ENCODE assay signal across 1 cellular context in the genomic region with DNA sequence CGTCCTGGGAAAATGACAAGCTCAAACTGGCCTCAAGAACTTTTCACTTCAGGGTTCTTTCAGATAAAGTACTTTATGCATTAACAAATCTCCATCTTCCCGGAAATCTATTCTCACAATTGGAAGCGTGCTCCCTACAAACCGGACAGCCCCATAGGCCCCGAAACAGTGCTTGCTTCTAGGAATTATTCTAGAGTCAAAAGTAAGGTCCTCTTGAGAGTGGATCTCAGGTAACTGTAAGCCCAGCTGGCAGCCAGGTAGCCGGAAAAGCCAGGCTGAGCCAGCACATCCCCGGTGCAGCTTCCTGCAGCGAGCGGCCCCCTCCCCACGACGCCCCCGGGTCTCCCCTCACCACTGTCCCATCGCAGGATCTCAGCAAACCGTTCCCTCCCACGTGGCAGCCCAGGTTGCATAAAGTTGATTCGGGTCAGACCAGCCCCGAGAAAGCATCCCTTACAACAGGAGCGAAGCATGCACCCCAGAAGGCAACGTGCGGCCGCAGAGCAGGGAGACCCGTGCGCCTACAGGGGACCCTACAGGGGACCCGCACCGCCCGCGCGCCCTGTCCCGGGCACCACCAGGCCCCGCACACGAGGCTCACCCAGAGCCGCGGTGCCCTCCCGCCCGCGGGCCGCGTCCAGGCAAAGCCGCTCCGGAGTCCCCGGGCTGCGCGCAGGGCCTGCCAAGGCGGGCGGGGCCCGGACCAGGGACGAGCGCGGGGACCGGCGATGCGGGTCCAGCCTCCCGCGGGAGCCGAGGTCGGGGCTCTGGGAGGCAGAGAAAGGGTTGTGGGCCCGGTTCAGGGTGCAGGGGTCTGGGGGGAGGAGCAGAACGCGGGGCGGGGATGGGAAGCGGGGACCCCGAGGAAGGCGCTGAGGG.
TF ChIP-seq lines count a peak whose summit lies in the region.

No MANE protein-coding gene starts in this region.

TF ChIP-seq in SK-N-SH, 30 proteins besides CTCF, POLR2A, EP300 and RAD21 (continued from another document):
- TF ChIP-seq, protein P1, sequence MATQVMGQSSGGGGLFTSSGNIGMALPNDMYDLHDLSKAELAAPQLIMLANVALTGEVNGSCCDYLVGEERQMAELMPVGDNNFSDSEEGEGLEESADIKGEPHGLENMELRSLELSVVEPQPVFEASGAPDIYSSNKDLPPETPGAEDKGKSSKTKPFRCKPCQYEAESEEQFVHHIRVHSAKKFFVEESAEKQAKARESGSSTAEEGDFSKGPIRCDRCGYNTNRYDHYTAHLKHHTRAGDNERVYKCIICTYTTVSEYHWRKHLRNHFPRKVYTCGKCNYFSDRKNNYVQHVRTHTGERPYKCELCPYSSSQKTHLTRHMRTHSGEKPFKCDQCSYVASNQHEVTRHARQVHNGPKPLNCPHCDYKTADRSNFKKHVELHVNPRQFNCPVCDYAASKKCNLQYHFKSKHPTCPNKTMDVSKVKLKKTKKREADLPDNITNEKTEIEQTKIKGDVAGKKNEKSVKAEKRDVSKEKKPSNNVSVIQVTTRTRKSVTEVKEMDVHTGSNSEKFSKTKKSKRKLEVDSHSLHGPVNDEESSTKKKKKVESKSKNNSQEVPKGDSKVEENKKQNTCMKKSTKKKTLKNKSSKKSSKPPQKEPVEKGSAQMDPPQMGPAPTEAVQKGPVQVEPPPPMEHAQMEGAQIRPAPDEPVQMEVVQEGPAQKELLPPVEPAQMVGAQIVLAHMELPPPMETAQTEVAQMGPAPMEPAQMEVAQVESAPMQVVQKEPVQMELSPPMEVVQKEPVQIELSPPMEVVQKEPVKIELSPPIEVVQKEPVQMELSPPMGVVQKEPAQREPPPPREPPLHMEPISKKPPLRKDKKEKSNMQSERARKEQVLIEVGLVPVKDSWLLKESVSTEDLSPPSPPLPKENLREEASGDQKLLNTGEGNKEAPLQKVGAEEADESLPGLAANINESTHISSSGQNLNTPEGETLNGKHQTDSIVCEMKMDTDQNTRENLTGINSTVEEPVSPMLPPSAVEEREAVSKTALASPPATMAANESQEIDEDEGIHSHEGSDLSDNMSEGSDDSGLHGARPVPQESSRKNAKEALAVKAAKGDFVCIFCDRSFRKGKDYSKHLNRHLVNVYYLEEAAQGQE (IDR thresholded peaks at IDR 0.05; ENCODE audit: low read depth, low read length) = no peak
